In genomic region chr11:78350646-78351165, GRCh38 we compare ENCODE assay signal across 8 cellular contexts.
DNase-seq lines count a peak whose midpoint lies in the region; ATAC-seq and TF ChIP-seq lines count a peak whose summit lies in the region.

No MANE protein-coding gene starts in this region.

- H3K27ac ChIP-seq in MM.1S (ENCODE audit: low read length) = peak overlapping the region; percentile 20; the same call in 1 of the 2 replicates
- peak overlapping the region; percentile 69 to 70 for H3K27ac ChIP-seq in breast epithelium
- H3K27ac ChIP-seq in lower lobe of right lung = peak overlapping the region; percentile 82
- peak overlapping the region; percentile 68 to 86 (median 76) for H3K27ac ChIP-seq in upper lobe of left lung

- H3K9me2 ChIP-seq in MM.1S (replicated peaks; ENCODE audit: insufficient read depth, low read length) = no peaks in the 10 kb centered on the region

- TF ChIP-seq EP300 in upper lobe of left lung (IDR thresholded peaks at IDR 0.05) = peak in 1 of 4 donors; percentile 8

- H3K9me3 ChIP-seq in MM.1S (replicated peaks; ENCODE audit: insufficient read depth, low read length) (no peaks in the 10 kb centered on the region), breast epithelium (no peaks in the 10 kb centered on the region), lower lobe of right lung (no peaks in the 10 kb centered on the region), upper lobe of left lung (no peaks in the 10 kb centered on the region)

- H3K4me2 ChIP-seq in MM.1S (ENCODE audit: low read depth, low read length) = peak overlapping the region; percentile 73; the same call in 1 of the 2 replicates

- WGBS in upper lobe of left lung, 2 donors = 3 to 6% methylated on average over 7 of the region's 7 CpGs

- TF ChIP-seq POLR2A in breast epithelium (IDR thresholded peaks at IDR 0.05) = no peak
- peak in 1 of 4 donors; percentile 31 for TF ChIP-seq POLR2A in upper lobe of left lung (IDR thresholded peaks at IDR 0.05)

- no peak overlapping the region for H2AFZ ChIP-seq in MM.1S (ENCODE audit: low read length)

- H3K79me2 ChIP-seq in MM.1S (ENCODE audit: low read length) = no peaks in the 10 kb centered on the region

- ATAC-seq in lower lobe of right lung (peak; percentile 71 to 74), upper lobe of left lung (ENCODE audit: low FRiP score in 2 of 2) (peak; percentile 50 to 82)
- ATAC-seq in activated CD4-positive, CD25-positive, alpha-beta regulatory T cell treated with anti-CD3 and anti-CD28 coated beads, Interleukin-2, amount 50 U/mL, for 24 hours = no peak

- H3K9ac ChIP-seq in MM.1S (ENCODE audit: low read length) = no peak overlapping the region

- H3F3A ChIP-seq in MM.1S (ENCODE audit: insufficient read depth, low read length) = 0 out of 2 replicates have a peak, but pooled peaks cover 6% of the 10 kb centered on the region

- no peaks in the 10 kb centered on the region for H4K20me1 ChIP-seq in MM.1S (ENCODE audit: insufficient read depth, low read length)

- peak; percentile 21 for TF ChIP-seq CTCF in AG10803 (conservative IDR thresholded peaks at IDR 0.05; ENCODE audit: low read length)
- TF ChIP-seq CTCF in MM.1S (IDR thresholded peaks at IDR 0.05; ENCODE audit: low read length) = no peak
- TF ChIP-seq CTCF in breast epithelium (IDR thresholded peaks at IDR 0.05) = no peak
- TF ChIP-seq CTCF in lower lobe of right lung (IDR thresholded peaks at IDR 0.05) = no peak
- TF ChIP-seq CTCF in upper lobe of left lung (IDR thresholded peaks at IDR 0.05) = no peak

- H3K36me3 ChIP-seq in MM.1S (replicated peaks; ENCODE audit: insufficient read depth, low read length) (no peaks in the 10 kb centered on the region), breast epithelium (no peaks in the 10 kb centered on the region), lower lobe of right lung (no peaks in the 10 kb centered on the region), upper lobe of left lung (no peaks in the 10 kb centered on the region)

- DNase-seq in AG10803 (ENCODE audit: low read depth) (peak; percentile 61), MM.1S (no peak), breast epithelium (ENCODE audit: low spot score in 2 of 2) (no peak), lower lobe of right lung (no peak), upper lobe of left lung (peak in 1 of 2 donors; percentile 30), germinal center (ENCODE audit: low spot score) (no peak), NCI-H1436 (lab: John Stamatoyannopoulos, UW) (no peak)

- H3K4me3 ChIP-seq in AG10803 (ENCODE audit: low read length) (peak overlapping the region; percentile 32), MM.1S (ENCODE audit: low read length) (peak overlapping the region; percentile 16; the same call in 1 of the 2 replicates), breast epithelium (peak overlapping the region; percentile 3 to 24 (median 3)), lower lobe of right lung (peak overlapping the region; percentile 38), upper lobe of left lung (peak overlapping the region in 1 of 4 donors; percentile 4)

- H3K4me1 ChIP-seq in MM.1S (ENCODE audit: low read length) (peaks cover 25% of the 10 kb centered on the region), breast epithelium (peaks cover 0 to 20% of the 10 kb centered on the region in 2 donors), lower lobe of right lung (peaks cover 79% of the 10 kb centered on the region), upper lobe of left lung (peaks cover 56 to 75% (median 64%) of the 10 kb centered on the region in 4 donors)

- H3K27me3 ChIP-seq in MM.1S (replicated peaks; ENCODE audit: insufficient read depth, low read length) (no peaks in the 10 kb centered on the region), breast epithelium (no peaks in the 10 kb centered on the region), lower lobe of right lung (ENCODE audit: low read depth) (no peaks in the 10 kb centered on the region), upper lobe of left lung (no peaks in the 10 kb centered on the region)

- intact Hi-C loops in breast epithelium (cut with DNase I; ENCODE audit: low total_unique reads) = no loop called here
- intact Hi-C loops in lower lobe of right lung (cut with DNase I) = no loop called here

Comparison
In these comparisons a context has a peak if more than half of its experiments do, and no peak if none do; other contexts are left out.
1. H3K27ac ChIP-seq: peak in every context shown above with its lines; median percentile 82 in lower lobe of right lung; 76 in upper lobe of left lung; 70 in breast epithelium; 20 in MM.1S.
2. ATAC-seq: peak in lower lobe of right lung (2 of 2) and upper lobe of left lung (2 of 2); none in activated CD4-positive, CD25-positive, alpha-beta regulatory T cell treated with anti-CD3 and anti-CD28 coated beads, Interleukin-2, amount 50 U/mL, for 24 hours (0 of 2).